In the genomic region with DNA sequence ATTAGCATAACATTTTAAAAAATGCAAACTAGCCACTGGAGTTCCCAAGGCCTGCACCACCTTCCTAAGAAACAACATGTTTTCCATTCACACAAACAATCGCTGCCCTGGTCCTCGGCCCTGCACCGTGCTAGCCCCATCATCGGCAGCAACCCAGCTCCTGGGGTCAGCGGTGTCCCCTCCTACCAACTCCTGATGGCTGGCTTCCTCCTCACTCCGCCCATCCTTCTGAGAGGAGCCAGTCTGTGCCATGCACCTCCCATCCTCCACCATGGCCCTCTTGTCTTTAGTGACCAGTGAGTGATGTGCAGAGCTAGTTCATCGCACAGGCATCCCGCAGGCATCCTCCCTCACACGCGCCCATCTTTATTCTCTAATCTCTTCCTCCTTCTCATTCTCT, we compare ENCODE assay signal across 15 cellular contexts.
A peak's percentile ranks its signal among the peaks of the same experiment; 100 is the strongest.
DNase-seq lines count a peak whose midpoint lies in the region; ATAC-seq and TF ChIP-seq lines count a peak whose summit lies in the region.
"Had no signal": no experiment of that assay in that cellular context is flagged by ENCODE, and none has a peak within 500 bp of the region (broad histone marks: within the 10 kb centered on the region; RNA-seq: fewer than 3 reads in every experiment).

No MANE protein-coding gene starts in this region.

- no peak overlapping the region for H2BK5ac ChIP-seq in IMR-90 (ENCODE audit: low read depth, low read length, poor library complexity, severe bottlenecking)
- no peak overlapping the region for H2BK5ac ChIP-seq in mesenchymal stem cell (ENCODE audit: low read depth, low read length, poor library complexity, severe bottlenecking)

- CTCF ChIA-PET in IMR-90 (lab: Yijun Ruan, JAX) = interaction anchor here (0.7 kb wide), 1 partner anchor 172 kb away, joined by 3 read pairs; no protein-coding TSS in a partner anchor
- CTCF ChIA-PET in HEK293T (lab: Yijun Ruan, JAX) = no interaction called here

- H3K14ac ChIP-seq in IMR-90 (replicated peaks; ENCODE audit: low read depth, low read length) (no peak overlapping the region), mesenchymal stem cell (ENCODE audit: low read length in 2 of 2) (peak overlapping the region in 1 of 2 experiments; percentile 2)

- H2BK20ac ChIP-seq in IMR-90 (ENCODE audit: low read depth, low read length) = no peak overlapping the region

- no peak overlapping the region for H3K4me2 ChIP-seq in IMR-90 (ENCODE audit: low read depth, low read length)
- H3K4me2 ChIP-seq in mesenchymal stem cell (ENCODE audit: low read length, poor library complexity, severe bottlenecking) = no peak overlapping the region

- POLR2A ChIA-PET in IMR-90 (lab: Charles Lee; ENCODE audit: unreplicated experiment) (no interaction called here), HEK293T (lab: Yijun Ruan, JAX) (no interaction called here)

- no peaks in the 10 kb centered on the region for H4K20me1 ChIP-seq in IMR-90 (ENCODE audit: insufficient read depth, low read length)

- H4K5ac ChIP-seq in IMR-90 (ENCODE audit: low read depth, low read length) = no peak overlapping the region

- H3K4me3 ChIP-seq in IMR-90 (ENCODE audit: insufficient read depth, low read depth, low read length) (no peak overlapping the region), coronary artery (no peak overlapping the region), mesenchymal stem cell (ENCODE audit: insufficient read depth in 1 of 2, low read depth in 1 of 2, low read length in 2 of 2) (no peak overlapping the region)
- H3K4me3 ChIP-seq: HAP-1 had no signal

- H3K27me3 ChIP-seq in IMR-90 (ENCODE audit: control insufficient read depth, insufficient read depth, low read length) = no peaks in the 10 kb centered on the region
- peaks cover 0 to 52% of the 10 kb centered on the region in 2 experiments for H3K27me3 ChIP-seq in mesenchymal stem cell (ENCODE audit: control insufficient read depth in 1 of 2, insufficient read depth in 1 of 2, low read length in 2 of 2)
- H3K27me3 ChIP-seq: BE2C had no signal

- H3K27ac ChIP-seq in IMR-90 (ENCODE audit: insufficient read depth, low read length) (no peak overlapping the region), coronary artery (no peak overlapping the region), mesenchymal stem cell (ENCODE audit: low read length, poor library complexity, severe bottlenecking) (no peak overlapping the region)
- H3K27ac ChIP-seq: C4-2B, HL-60 had no signal

- TF ChIP-seq POLR2A in IMR-90 (IDR thresholded peaks at IDR 0.05; ENCODE audit: low read depth, low read length) = no peak

- H3K9me3 ChIP-seq in IMR-90 (ENCODE audit: control insufficient read depth, insufficient read depth, low read length) (peaks cover 4% of the 10 kb centered on the region), mesenchymal stem cell (ENCODE audit: control insufficient read depth, low read length) (no peaks in the 10 kb centered on the region)
- H3K9me3 ChIP-seq: BE2C, HAP-1 had no signal

- dilution Hi-C loops in IMR-90 (cut with HindIII; ENCODE audit: low sequenced_read_pairs, unreplicated experiment) = no loop called here

- H2AK5ac ChIP-seq in IMR-90 (ENCODE audit: low read depth, low read length) = peak overlapping the region; percentile 28; the same call in 1 of the 2 replicates
- no peak overlapping the region for H2AK5ac ChIP-seq in mesenchymal stem cell (ENCODE audit: low read length, severe bottlenecking)

- TF ChIP-seq CTCF in IMR-90 (conservative IDR thresholded peaks at IDR 0.05; ENCODE audit: low read depth, low read length) (no peak), coronary artery (IDR thresholded peaks at IDR 0.05) (no peak)

- no peaks in the 10 kb centered on the region for H3K36me3 ChIP-seq in IMR-90 (ENCODE audit: control insufficient read depth, insufficient read depth, low read length)
- no peaks in the 10 kb centered on the region for H3K36me3 ChIP-seq in mesenchymal stem cell (ENCODE audit: control insufficient read depth in 1 of 2, insufficient read depth in 2 of 2, low read depth in 1 of 2, low read length in 2 of 2)
- H3K36me3 ChIP-seq: BE2C, HAP-1 had no signal

- peaks cover 11% of the 10 kb centered on the region for H3K4me1 ChIP-seq in IMR-90 (ENCODE audit: control insufficient read depth, insufficient read depth, low read length)
- H3K4me1 ChIP-seq in mesenchymal stem cell (ENCODE audit: control insufficient read depth, insufficient read depth, low read depth, low read length) = peaks cover 23% of the 10 kb centered on the region
- H3K4me1 ChIP-seq: HAP-1 had no signal

- H2BK15ac ChIP-seq in IMR-90 (ENCODE audit: low read depth, low read length) = peak overlapping the region; percentile 30; the same call in 1 of the 3 replicates
- H2BK15ac ChIP-seq in mesenchymal stem cell (ENCODE audit: low read depth, poor library complexity, severe bottlenecking) = no peak overlapping the region

- H3K9ac ChIP-seq in IMR-90 (ENCODE audit: low read depth, low read length) (no peak overlapping the region), mesenchymal stem cell (ENCODE audit: low read length) (no peak overlapping the region)

- H2AFZ ChIP-seq in IMR-90 (replicated peaks; ENCODE audit: low read length, poor library complexity) (no peak overlapping the region), mesenchymal stem cell (ENCODE audit: low read depth, low read length) (no peak overlapping the region)

- H3K18ac ChIP-seq in IMR-90 (ENCODE audit: low read depth, low read length) (no peak overlapping the region), mesenchymal stem cell (ENCODE audit: low read depth in 1 of 2, low read length in 2 of 2) (no peak overlapping the region)

- WGBS in IMR-90 (ENCODE audit: extremely low coverage in 2 of 2, insufficient read length in 1 of 2), 2 experiments = 100% methylated on average over 3 of the region's 10 CpGs; no CpG with 5 or more reads in 1 of the 2 experiments
- 93% methylated on average over 10 of the region's 10 CpGs for WGBS in mesenchymal stem cell

- no TSS peak for BruUV-seq in IMR-90 (replicated peaks; lab: Mats Ljungman, UMichigan)

- no peak overlapping the region for H2AK9ac ChIP-seq in IMR-90 (replicated peaks; ENCODE audit: low read depth, low read length, poor library complexity)

- H3K4ac ChIP-seq in IMR-90 (ENCODE audit: low read depth, low read length) (no peak overlapping the region; the same call in 1 of the 2 replicates), mesenchymal stem cell (ENCODE audit: low read depth in 1 of 2, low read length in 2 of 2) (no peak overlapping the region)

- no peak for TF ChIP-seq RAD21 in IMR-90 (IDR thresholded peaks at IDR 0.05; ENCODE audit: low read length)

- H3K56ac ChIP-seq in IMR-90 (ENCODE audit: extremely low read depth, insufficient read depth, low read length) = no peak overlapping the region

- intact Hi-C loops in IMR-90 (cut with micrococcal nuclease) = loop anchor here (5.0 to 10.0 kb wide), 4 partner anchors 228 to 593 kb away; no protein-coding TSS in a partner anchor
- intact Hi-C loops in posterior vena cava (cut with DNase I) = loop anchor here in 1 of 2 donors (10.0 kb wide), 1 partner anchor 676 kb away; no protein-coding TSS in a partner anchor

- no peak overlapping the region for H3K23ac ChIP-seq in IMR-90 (ENCODE audit: low read depth, low read length)
- H3K23ac ChIP-seq in mesenchymal stem cell (ENCODE audit: low read length in 2 of 2) = no peak overlapping the region

- H4K8ac ChIP-seq in IMR-90 (ENCODE audit: low read depth in 2 of 2, low read length in 2 of 2) = no peak overlapping the region
- H4K8ac ChIP-seq in mesenchymal stem cell (ENCODE audit: low read length) = no peak overlapping the region

- H2BK120ac ChIP-seq in IMR-90 (ENCODE audit: low read depth, low read length) (no peak overlapping the region; the same call in 1 of the 2 replicates), mesenchymal stem cell (ENCODE audit: low read depth, low read length) (no peak overlapping the region)

- H4K91ac ChIP-seq in IMR-90 (ENCODE audit: insufficient read depth, low read depth, low read length) = no peak overlapping the region
- peak overlapping the region; percentile 49 for H4K91ac ChIP-seq in mesenchymal stem cell (ENCODE audit: low read length)

- DNase-seq in IMR-90 = no peak
- peak; percentile 64 for DNase-seq in coronary artery (ENCODE audit: low spot score)
- no peak for DNase-seq in mesenchymal stem cell
- peak; percentile 42 for DNase-seq in posterior vena cava (ENCODE audit: low spot score)
- no peak for DNase-seq in COR-L47 (lab: John Stamatoyannopoulos, UW)
- DNase-seq in NCI-H1436 treated with DMSO at 0.1 percent for 48 hours (lab: John Stamatoyannopoulos, UW) = no peak
- no peak for DNase-seq in HEK293T (ENCODE audit: extremely low spot score)
- DNase-seq: BE2C; CD4-positive, alpha-beta memory T cell; GF-D8; HFFc6 had no signal

- 0 out of 2 replicates have a peak, but pooled peaks cover 3% of the 10 kb centered on the region for H3K9me1 ChIP-seq in IMR-90 (ENCODE audit: insufficient read depth, low read length)

- H3K79me1 ChIP-seq in IMR-90 (ENCODE audit: low read depth in 1 of 2, low read length in 2 of 2) (no peaks in the 10 kb centered on the region), mesenchymal stem cell (replicated peaks; ENCODE audit: low read length, poor library complexity, severe bottlenecking) (no peaks in the 10 kb centered on the region)

- in situ Hi-C loops in IMR-90 (cut with MboI; ENCODE audit: low sequenced_read_pairs) = loop anchor here (10.0 kb wide), 1 partner anchor 516 kb away; no protein-coding TSS in a partner anchor

- H2BK12ac ChIP-seq in mesenchymal stem cell (ENCODE audit: low read length in 2 of 2) = no peak overlapping the region

- ATAC-seq in IMR-90 (ENCODE audit: low read depth) (no peak), HG02884 (IDR thresholded peaks at IDR 0.05; ENCODE audit: unreplicated experiment) (no peak)

TF ChIP-seq in IMR-90, 13 proteins besides CTCF, POLR2A, EP300 and RAD21 (continues in another document):
- no peak for TF ChIP-seq MAZ (IDR thresholded peaks at IDR 0.05; ENCODE audit: borderline replicate concordance, low read depth, low read length)

TF ChIP-seq in HEK293T, 16 proteins besides CTCF, POLR2A, EP300 and RAD21:
- TF ChIP-seq FOXK2 (IDR thresholded peaks at IDR 0.05) = no peak
- no peak for TF ChIP-seq ARNT (IDR thresholded peaks at IDR 0.05)
- no peak for TF ChIP-seq LEF1 (IDR thresholded peaks at IDR 0.05; ENCODE audit: borderline replicate concordance)
- no peak for TF ChIP-seq ZNF384 (IDR thresholded peaks at IDR 0.05)
- TF ChIP-seq HDGF (IDR thresholded peaks at IDR 0.05; ENCODE audit: borderline replicate concordance) = no peak
- TF ChIP-seq L3MBTL2 (conservative IDR thresholded peaks at IDR 0.05) = no peak

Comparison
In these comparisons a context has a peak if more than half of its experiments do, and no peak if none do; other contexts are left out.
1. DNase-seq: peak in coronary artery (single experiment) and posterior vena cava (single experiment); none in IMR-90 (single experiment), mesenchymal stem cell (single experiment), COR-L47 (single experiment), NCI-H1436 treated with DMSO at 0.1 percent for 48 hours (single experiment) and HEK293T (single experiment).